Comparison of ENCODE assay signal across 32 cellular contexts in the genomic region with DNA sequence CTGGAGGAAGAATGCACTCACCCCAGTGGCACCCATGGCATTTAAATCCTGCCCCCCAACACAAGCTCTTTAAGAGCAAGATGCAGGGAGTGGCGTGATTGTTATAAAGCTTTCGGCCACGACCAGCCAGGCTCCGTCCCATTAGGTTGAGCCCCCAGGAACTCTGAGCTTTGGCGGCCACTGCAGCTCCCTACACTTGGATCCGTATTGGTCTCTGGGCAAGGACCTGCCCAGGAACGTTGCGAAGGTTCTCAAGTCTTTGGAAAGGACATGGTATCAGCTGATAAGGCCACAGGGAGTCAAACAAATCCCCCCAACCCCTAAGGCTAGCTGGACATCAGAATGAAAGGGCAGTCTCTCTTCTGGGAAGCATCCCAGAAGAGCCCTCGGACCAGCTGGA. TPM values are rescaled to one million over a fixed set of nuclear protein-coding genes. Genes with fewer than 3 reads are reported as not detected.
"Had no signal": no experiment of that assay in that cellular context is flagged by ENCODE, and none has a peak within 500 bp of the region (broad histone marks: within the 10 kb centered on the region; RNA-seq: fewer than 3 reads in every experiment).

No MANE protein-coding gene starts in this region.

- DNase-seq: activated B cell treated with CpG ODN at 0.5 μM for 24 hours; activated CD4-positive, alpha-beta T cell treated with anti-CD3 and anti-CD28 coated beads for 48 hours; activated CD4-positive, alpha-beta T cell treated with anti-CD3 and anti-CD28 coated beads, Interleukin-2, amount 50 U/mL, for 1 hour; activated CD4-positive, alpha-beta T cell treated with anti-CD3 and anti-CD28 coated beads, Interleukin-2, amount 50 U/mL, for 48 hours; activated CD8-positive, alpha-beta memory T cell treated with anti-CD3 and anti-CD28 coated beads for 24 hours; activated CD8-positive, alpha-beta T cell treated with anti-CD3 and anti-CD28 coated beads for 36 hours; activated effector memory CD4-positive, alpha-beta T cell treated with Interleukin-2 at 50 U/mL for 16 hours; activated gamma-delta T cell treated with Interleukin-2 at 50 U/mL for 16 hours; activated naive CD4-positive, alpha-beta T cell treated with anti-CD3 and anti-CD28 coated beads for 36 hours; activated naive CD8-positive, alpha-beta T cell treated with anti-CD3 and anti-CD28 coated beads for 36 hours; activated naive CD8-positive, alpha-beta T cell treated with anti-CD3 and anti-CD28 coated beads, Interleukin-2, amount 50 U/mL, for 24 hours; activated T-cell treated with anti-CD3 and anti-CD28 coated beads, Interleukin-2, amount 50 U/mL, for 4 hours; adrenal gland; amygdala; aorta; body of pancreas; caudate nucleus; cortex of kidney; dermis blood vessel endothelial cell; effector CD4-positive, alpha-beta T cell; effector memory CD8-positive, alpha-beta T cell; erythroblast; foreskin keratinocyte; gastrocnemius medialis; T-helper 1 cell; T-helper 17 cell; T1000; WERI-Rb-1 had no signal

- H3K36me3 ChIP-seq: adrenal gland, esophagus muscularis mucosa, gastrocnemius medialis, WERI-Rb-1 had no signal

- H3K4me1 ChIP-seq: adrenal gland, esophagus muscularis mucosa, foreskin keratinocyte, gastrocnemius medialis had no signal

- H3K27ac ChIP-seq: adrenal gland, body of pancreas, esophagus muscularis mucosa, foreskin keratinocyte, gastrocnemius medialis, WERI-Rb-1 had no signal

- H3K4me3 ChIP-seq: adrenal gland, body of pancreas, esophagus muscularis mucosa, gastrocnemius medialis had no signal

- ATAC-seq: activated CD4-positive, CD25-positive, alpha-beta regulatory T cell treated with anti-CD3 and anti-CD28 coated beads, Interleukin-2, amount 50 U/mL, for 24 hours; activated CD8-positive, alpha-beta T cell treated with anti-CD3 and anti-CD28 coated beads for 36 hours; activated naive CD8-positive, alpha-beta T cell treated with anti-CD3 and anti-CD28 coated beads, Interleukin-2, amount 50 U/mL, for 24 hours; activated T-cell treated with anti-CD3 and anti-CD28 coated beads, Interleukin-2, amount 50 U/mL, for 4 hours; activated T-helper 17 cell treated with anti-CD3 and anti-CD28 coated beads, Interleukin-2, amount 50 U/mL, for 72 hours; body of pancreas; effector memory CD8-positive, alpha-beta T cell; foreskin keratinocyte; gastrocnemius medialis; T-helper 17 cell had no signal

- H3K9me3 ChIP-seq: adrenal gland, body of pancreas, gastrocnemius medialis had no signal

- H3K27me3 ChIP-seq: body of pancreas had no signal

RNA-seq across cellular contexts. Expression of a gene that starts 32.7 kb away (rescaled TPM):
- total RNA-seq: activated B cell treated with CpG ODN at 0.5 μM for 24 hours; activated CD8-positive, alpha-beta T cell treated with anti-CD3 and anti-CD28 coated beads for 36 hours; activated naive CD4-positive, alpha-beta T cell treated with anti-CD3 and anti-CD28 coated beads for 36 hours; activated naive CD8-positive, alpha-beta T cell treated with anti-CD3 and anti-CD28 coated beads for 36 hours; activated T-cell treated with anti-CD3 and anti-CD28 coated beads, Interleukin-2, amount 50 U/mL, for 4 hours; activated T-helper 17 cell treated with anti-CD3 and anti-CD28 coated beads, Interleukin-2, amount 50 U/mL, for 72 hours; chondrocyte; dermis blood vessel endothelial cell; foreskin keratinocyte; gastrocnemius medialis; T-helper 17 cell had no signal
- polyA plus RNA-seq: foreskin keratinocyte had no signal

RNA-seq across cellular contexts. Expression of a gene that starts 51.6 kb away (rescaled TPM):
- total RNA-seq: activated B cell treated with CpG ODN at 0.5 μM for 24 hours; activated CD8-positive, alpha-beta T cell treated with anti-CD3 and anti-CD28 coated beads for 36 hours; activated naive CD4-positive, alpha-beta T cell treated with anti-CD3 and anti-CD28 coated beads for 36 hours; activated naive CD8-positive, alpha-beta T cell treated with anti-CD3 and anti-CD28 coated beads for 36 hours; activated T-cell treated with anti-CD3 and anti-CD28 coated beads, Interleukin-2, amount 50 U/mL, for 4 hours; activated T-helper 17 cell treated with anti-CD3 and anti-CD28 coated beads, Interleukin-2, amount 50 U/mL, for 72 hours; chondrocyte; dermis blood vessel endothelial cell; foreskin keratinocyte; T-helper 17 cell had no signal
- polyA plus RNA-seq: foreskin keratinocyte had no signal
